In the genomic region with DNA sequence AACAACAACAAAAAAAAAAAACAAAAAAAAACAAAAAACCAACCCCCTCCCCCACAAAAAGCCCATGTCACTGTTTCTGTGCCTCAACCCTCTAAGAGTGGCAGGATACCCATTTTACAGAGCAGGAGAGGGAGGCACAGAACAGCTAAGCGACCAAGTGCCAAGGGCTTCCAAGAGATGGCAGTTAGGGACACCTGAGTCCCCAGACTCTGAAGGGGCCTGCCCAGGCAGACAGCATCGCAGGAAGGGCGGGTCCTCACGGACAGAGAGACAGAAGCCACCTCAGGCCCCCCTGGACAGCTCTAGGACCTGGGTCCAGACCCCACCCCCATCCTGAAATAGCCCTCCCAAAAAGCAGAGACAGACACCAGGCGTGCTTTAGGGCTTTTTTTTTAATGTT, we compare ENCODE assay signal across 1 cellular context.
TF ChIP-seq lines count a peak whose summit lies in the region.

No MANE protein-coding gene starts in this region.

TF ChIP-seq in GM23338, 12 proteins besides CTCF, POLR2A, EP300 and RAD21:
- TF ChIP-seq ZNF462 (CRISPR knock-in tag; IDR thresholded peaks at IDR 0.05) (no peak), CREB1 (CRISPR knock-in tag; IDR thresholded peaks at IDR 0.05; ENCODE audit: low read depth) (no peak), NANOG (IDR thresholded peaks at IDR 0.05; ENCODE audit: borderline replicate concordance) (no peak), POLR2AphosphoS5 (IDR thresholded peaks at IDR 0.05; ENCODE audit: low read depth) (no peak), ETS1 (IDR thresholded peaks at IDR 0.05) (no peak), EZH2 (IDR thresholded peaks at IDR 0.05; ENCODE audit: low read depth, unreplicated experiment) (no peak), ZNF114 (CRISPR knock-in tag; IDR thresholded peaks at IDR 0.05) (no peak), STAT1 (IDR thresholded peaks at IDR 0.05; ENCODE audit: unreplicated experiment) (no peak), JUNB (IDR thresholded peaks at IDR 0.05; ENCODE audit: unreplicated experiment) (no peak), ZNF331 (CRISPR knock-in tag; IDR thresholded peaks at IDR 0.05; ENCODE audit: low read depth) (no peak)
- TF ChIP-seq, protein P1, sequence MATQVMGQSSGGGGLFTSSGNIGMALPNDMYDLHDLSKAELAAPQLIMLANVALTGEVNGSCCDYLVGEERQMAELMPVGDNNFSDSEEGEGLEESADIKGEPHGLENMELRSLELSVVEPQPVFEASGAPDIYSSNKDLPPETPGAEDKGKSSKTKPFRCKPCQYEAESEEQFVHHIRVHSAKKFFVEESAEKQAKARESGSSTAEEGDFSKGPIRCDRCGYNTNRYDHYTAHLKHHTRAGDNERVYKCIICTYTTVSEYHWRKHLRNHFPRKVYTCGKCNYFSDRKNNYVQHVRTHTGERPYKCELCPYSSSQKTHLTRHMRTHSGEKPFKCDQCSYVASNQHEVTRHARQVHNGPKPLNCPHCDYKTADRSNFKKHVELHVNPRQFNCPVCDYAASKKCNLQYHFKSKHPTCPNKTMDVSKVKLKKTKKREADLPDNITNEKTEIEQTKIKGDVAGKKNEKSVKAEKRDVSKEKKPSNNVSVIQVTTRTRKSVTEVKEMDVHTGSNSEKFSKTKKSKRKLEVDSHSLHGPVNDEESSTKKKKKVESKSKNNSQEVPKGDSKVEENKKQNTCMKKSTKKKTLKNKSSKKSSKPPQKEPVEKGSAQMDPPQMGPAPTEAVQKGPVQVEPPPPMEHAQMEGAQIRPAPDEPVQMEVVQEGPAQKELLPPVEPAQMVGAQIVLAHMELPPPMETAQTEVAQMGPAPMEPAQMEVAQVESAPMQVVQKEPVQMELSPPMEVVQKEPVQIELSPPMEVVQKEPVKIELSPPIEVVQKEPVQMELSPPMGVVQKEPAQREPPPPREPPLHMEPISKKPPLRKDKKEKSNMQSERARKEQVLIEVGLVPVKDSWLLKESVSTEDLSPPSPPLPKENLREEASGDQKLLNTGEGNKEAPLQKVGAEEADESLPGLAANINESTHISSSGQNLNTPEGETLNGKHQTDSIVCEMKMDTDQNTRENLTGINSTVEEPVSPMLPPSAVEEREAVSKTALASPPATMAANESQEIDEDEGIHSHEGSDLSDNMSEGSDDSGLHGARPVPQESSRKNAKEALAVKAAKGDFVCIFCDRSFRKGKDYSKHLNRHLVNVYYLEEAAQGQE (IDR thresholded peaks at IDR 0.05; ENCODE audit: unreplicated experiment) = no peak
